8 cellular contexts compared by ENCODE assay signal in genomic region chr15:62895905-62896316, GRCh38.
DNase-seq lines count a peak whose midpoint lies in the region; ATAC-seq, FAIRE-seq and TF ChIP-seq lines count a peak whose summit lies in the region.

No MANE protein-coding gene starts in this region.

- H3K36me3 ChIP-seq in heart right ventricle (no peaks in the 10 kb centered on the region), HepG2 (replicated peaks in 1 of 2; ENCODE audit: control insufficient read depth in 1 of 2, insufficient read depth in 2 of 2, low read length in 2 of 2) (no peaks in the 10 kb centered on the region), uterus (no peaks in the 10 kb centered on the region)

- H3K27ac ChIP-seq in heart right ventricle (peak overlapping the region; percentile 66 to 93 (median 88)), HepG2 (ENCODE audit: extremely low read length, insufficient read depth, low read length) (peak overlapping the region; percentile 63), uterus (peak overlapping the region; percentile 70 to 77)

- H3K4me3 ChIP-seq in heart right ventricle (no peak overlapping the region), cardiac fibroblast (replicated peaks in 1 of 2; ENCODE audit: low read depth in 2 of 2, low read length in 2 of 2) (no peak overlapping the region), HepG2 (replicated peaks in 1 of 3; ENCODE audit: insufficient read depth in 1 of 3, low read depth in 2 of 3, low read length in 3 of 3) (peak overlapping the region in 2 of 3 experiments; percentile 54 to 57; a peak in 2 of 6 replicates), uterus (no peak overlapping the region)

- H3K79me2 ChIP-seq in HepG2 (ENCODE audit: insufficient read depth, low read length) = no peaks in the 10 kb centered on the region

- POLR2A ChIA-PET in HepG2 (lab: Yijun Ruan, JAX) = interaction anchor here (0.9 to 3.0 kb wide), 2 partner anchors 9 to 45 kb away, joined by 3 to 45 read pairs; no protein-coding TSS in a partner anchor

- H3K4me2 ChIP-seq in HepG2 (ENCODE audit: low read depth, low read length) = peak overlapping the region; percentile 83

- TF ChIP-seq EP300 in HepG2 (IDR thresholded peaks at IDR 0.05; ENCODE audit: low read depth in 2 of 2, low read length in 2 of 2) = peak in 1 of 2 experiments; percentile 43; a peak in 1 of 4 replicates
- TF ChIP-seq EP300 in HepG2 (CRISPR knock-in tag; IDR thresholded peaks at IDR 0.05; ENCODE audit: borderline replicate concordance) = no peak

- no peak for TF ChIP-seq RAD21 in HepG2 (CRISPR knock-in tag; IDR thresholded peaks at IDR 0.05)

- ATAC-seq in heart right ventricle (no peak), Right ventricle myocardium superior (ENCODE audit: poor library complexity) (no peak), HepG2 (no peak; the same call in 2 of the 3 replicates), GM18519 (IDR thresholded peaks at IDR 0.05; ENCODE audit: low FRiP score, unreplicated experiment) (no peak)

- TF ChIP-seq CTCF in heart right ventricle (IDR thresholded peaks at IDR 0.05) (no peak), cardiac fibroblast (IDR thresholded peaks at IDR 0.05; ENCODE audit: low read depth, low read length) (no peak), HepG2 (CRISPR knock-in tag; IDR thresholded peaks at IDR 0.05) (no peak), uterus (IDR thresholded peaks at IDR 0.05) (no peak)

- BruUV-seq in HepG2 (replicated peaks; lab: Mats Ljungman, UMichigan) = no TSS peak

- no peaks in the 10 kb centered on the region for H3K27me3 ChIP-seq in heart right ventricle
- no peaks in the 10 kb centered on the region for H3K27me3 ChIP-seq in HepG2 (ENCODE audit: control insufficient read depth in 1 of 2, insufficient read depth in 2 of 2, low read length in 2 of 2)
- no peaks in the 10 kb centered on the region for H3K27me3 ChIP-seq in uterus

- no peak for DNase-seq in heart right ventricle
- no peak for DNase-seq in Right ventricle myocardium superior
- peak; percentile 64 to 96 for DNase-seq in cardiac fibroblast (ENCODE audit: low read depth in 2 of 2)
- DNase-seq in HepG2 (ENCODE audit: low spot score) = peak; percentile 62
- DNase-seq in uterus = no peak
- DNase-seq in activated effector memory CD4-positive, alpha-beta T cell treated with Interleukin-2 at 50 U/mL for 16 hours = no peak
- DNase-seq in hypothalamus (lab: John Stamatoyannopoulos, UW) = no peak

- peak overlapping the region; percentile 61 for H3K9ac ChIP-seq in HepG2 (ENCODE audit: insufficient read depth, low read depth, low read length)

- no peaks in the 10 kb centered on the region for H4K20me1 ChIP-seq in HepG2 (ENCODE audit: insufficient read depth, low read length)

- WGBS in heart right ventricle, 2 donors = 52 to 57% methylated on average over 1 of the region's 1 CpG
- 0% methylated on average over 1 of the region's 1 CpG for WGBS in HepG2 (ENCODE audit: low lambda C conversion rate)

- CTCF ChIA-PET in HepG2 (lab: Yijun Ruan, JAX; ENCODE audit: low intra/inter-chr PET ratio, low total read pairs) = no interaction called here

- peak; percentile 42 for FAIRE-seq in HepG2 (lab: Jason Lieb, UNC)

- in situ Hi-C loops in HepG2 (cut with HindIII; ENCODE audit: extremely low pct_ligation_motif_present, low pct_unique_long_range_greater_than_20kb) = no loop called here

- TF ChIP-seq POLR2A in HepG2 (IDR thresholded peaks at IDR 0.05; ENCODE audit: insufficient read depth in 1 of 2, low read depth in 2 of 2, low read length in 2 of 2) (no peak), uterus (IDR thresholded peaks at IDR 0.05) (no peak)

- H2AFZ ChIP-seq in HepG2 (ENCODE audit: low read length) = no peak overlapping the region

- no peaks in the 10 kb centered on the region for H3K9me3 ChIP-seq in heart right ventricle
- no peaks in the 10 kb centered on the region for H3K9me3 ChIP-seq in HepG2 (ENCODE audit: low read length)
- H3K9me3 ChIP-seq in uterus = no peaks in the 10 kb centered on the region

- intact Hi-C loops in heart right ventricle (cut with DNase I) = loop anchor here in 3 of 10 donors (5.0 kb wide), 2 partner anchors 106 to 146 kb away; partner anchors contain the start of gene TPM1 (in 2 of the 3)
- intact Hi-C loops in Right ventricle myocardium superior (cut with DNase I) = loop anchor here (5.0 kb wide), 1 partner anchor 146 kb away; the partner anchor contains the start of gene TPM1
- intact Hi-C loops in HepG2 (cut with micrococcal nuclease; ENCODE audit: unreplicated experiment) = loop anchor here (10.0 kb wide), 1 partner anchor 119 kb away; no protein-coding TSS in a partner anchor
- intact Hi-C loops in uterus (cut with DNase I; ENCODE audit: low total_unique reads) = no loop called here

- H3K4me1 ChIP-seq in heart right ventricle (peaks cover 10 to 65% (median 51%) of the 10 kb centered on the region in 9 donors), HepG2 (ENCODE audit: insufficient read depth, low read length) (peaks cover 52% of the 10 kb centered on the region), uterus (peaks cover 2 to 15% of the 10 kb centered on the region in 2 donors)

TF ChIP-seq in HepG2, 621 proteins besides CTCF, POLR2A, EP300 and RAD21 (continues in another document):
- no peak for TF ChIP-seq GABPA (IDR thresholded peaks at IDR 0.05; ENCODE audit: low read depth, low read length)
- TF ChIP-seq GABPA (CRISPR knock-in tag; IDR thresholded peaks at IDR 0.05; ENCODE audit: low read depth) = peak; percentile 36; the same call in 1 of the 2 replicates
- no peak for TF ChIP-seq ZNF609 (CRISPR knock-in tag; IDR thresholded peaks at IDR 0.05; ENCODE audit: borderline replicate concordance)
- TF ChIP-seq ATF4 (CRISPR knock-in tag; IDR thresholded peaks at IDR 0.05) = peak in 1 of 2 experiments; percentile 74; a peak in 2 of 4 replicates
- no peak for TF ChIP-seq ELK4 (CRISPR knock-in tag; IDR thresholded peaks at IDR 0.05; ENCODE audit: borderline replicate concordance)
- TF ChIP-seq ZNF775 (CRISPR knock-in tag; IDR thresholded peaks at IDR 0.05; ENCODE audit: borderline replicate concordance) = no peak
- peak; percentile 46; the same call in 1 of the 2 replicates for TF ChIP-seq ATF7 (IDR thresholded peaks at IDR 0.05)
- no peak for TF ChIP-seq ATF7 (CRISPR knock-in tag; IDR thresholded peaks at IDR 0.05)
- TF ChIP-seq ZBTB26 (CRISPR knock-in tag; IDR thresholded peaks at IDR 0.05; ENCODE audit: borderline replicate concordance) = peak; percentile 84

Comparison
In these comparisons a context has a peak if more than half of its experiments do, and no peak if none do; other contexts are left out.
1. DNase-seq: peak in cardiac fibroblast (2 of 2) and HepG2 (single experiment); none in heart right ventricle (0 of 2), Right ventricle myocardium superior (single experiment), uterus (0 of 2), activated effector memory CD4-positive, alpha-beta T cell treated with Interleukin-2 at 50 U/mL for 16 hours (single experiment) and hypothalamus (0 of 51).
2. H3K4me3 ChIP-seq: peak in HepG2 (2 of 3); none in heart right ventricle (0 of 10), cardiac fibroblast (0 of 2) and uterus (0 of 2).
3. Peak in every context shown above with its lines, with median percentiles within 50 percentile points of each other: H3K27ac ChIP-seq.